Comparison of ENCODE assay signal across 8 cellular contexts in genomic region chr6:56843476-56844349, GRCh38.
DNase-seq lines count a peak whose midpoint lies in the region; TF ChIP-seq lines count a peak whose summit lies in the region.

No MANE protein-coding gene starts in this region.

- peaks cover 41% of the 10 kb centered on the region for H3K4me1 ChIP-seq in SJSA1 (replicated peaks)
- H3K4me1 ChIP-seq in left ventricle myocardium inferior = peaks cover 50% of the 10 kb centered on the region
- H3K4me1 ChIP-seq in prostate gland (replicated peaks) = no peaks in the 10 kb centered on the region

- intact Hi-C loops in left ventricle myocardium inferior (cut with micrococcal nuclease) (loop anchor here (10.0 kb wide), 1 partner anchor 79 kb away; no protein-coding TSS in a partner anchor), prostate gland (cut with DNase I) (loop anchor here (5.0 kb wide), 2 partner anchors 71 to 486 kb away; no protein-coding TSS in a partner anchor)

- WGBS in prostate gland = under 1% methylated on average over 38 of the region's 87 CpGs

- DNase-seq in H4 (ENCODE audit: low spot score) = peak; percentile 83
- DNase-seq in LNCaP clone FGC (ENCODE audit: low read depth) = no peak
- DNase-seq in SJSA1 (ENCODE audit: low read depth in 1 of 2, low spot score in 2 of 2) = peak; percentile 85 to 91
- DNase-seq in amniotic epithelial cell (ENCODE audit: low read depth) = peak; percentile 75
- DNase-seq in left ventricle myocardium inferior = peak; percentile 79
- peak; percentile 20 for DNase-seq in prostate gland (ENCODE audit: low spot score)
- no peak for DNase-seq in NCI-H2029 (lab: John Stamatoyannopoulos, UW)

- peak overlapping the region; percentile 80 for H3K4me3 ChIP-seq in GM08714 (ENCODE audit: low read length)
- H3K4me3 ChIP-seq in LNCaP clone FGC (ENCODE audit: low read depth, low read length) = peak overlapping the region; percentile 25; the same call in 1 of the 2 replicates
- H3K4me3 ChIP-seq in SJSA1 = peak overlapping the region; percentile 63
- H3K4me3 ChIP-seq in left ventricle myocardium inferior = peak overlapping the region; percentile 78
- peak overlapping the region; percentile 44 to 49 for H3K4me3 ChIP-seq in prostate gland

- H3K36me3 ChIP-seq in SJSA1 (no peaks in the 10 kb centered on the region; the same call in 1 of the 2 replicates), left ventricle myocardium inferior (no peaks in the 10 kb centered on the region), prostate gland (no peaks in the 10 kb centered on the region)

- 0 out of 2 replicates have a peak, but pooled peaks have one; percentile 15 for TF ChIP-seq CTCF in LNCaP clone FGC (IDR thresholded peaks at IDR 0.05; ENCODE audit: control insufficient read depth, extremely low read depth, insufficient read depth)
- peak; percentile 76 for TF ChIP-seq CTCF in left ventricle myocardium inferior (IDR thresholded peaks at IDR 0.05; ENCODE audit: borderline replicate concordance)
- TF ChIP-seq CTCF in prostate gland (IDR thresholded peaks at IDR 0.05) = peak in 2 of 4 experiments; percentile 37 to 41

- peak; percentile 8 for TF ChIP-seq POLR2A in prostate gland (IDR thresholded peaks at IDR 0.05)

- H3K9me3 ChIP-seq in SJSA1 (replicated peaks) (no peaks in the 10 kb centered on the region), left ventricle myocardium inferior (replicated peaks) (no peaks in the 10 kb centered on the region), prostate gland (no peaks in the 10 kb centered on the region)

- H3K27ac ChIP-seq in SJSA1 = peak overlapping the region; percentile 94
- peak overlapping the region; percentile 94 for H3K27ac ChIP-seq in left ventricle myocardium inferior (replicated peaks)
- peak overlapping the region; percentile 50 to 70 for H3K27ac ChIP-seq in prostate gland

- H3K27me3 ChIP-seq in SJSA1 (replicated peaks) (no peaks in the 10 kb centered on the region), left ventricle myocardium inferior (ENCODE audit: low read depth) (no peaks in the 10 kb centered on the region), prostate gland (replicated peaks; ENCODE audit: insufficient read depth) (no peaks in the 10 kb centered on the region)

Comparison
In these comparisons a context has a peak if more than half of its experiments do, and no peak if none do; other contexts are left out.
1. H3K4me3 ChIP-seq: peak in every context shown above with its lines; median percentile 80 in GM08714; 78 in left ventricle myocardium inferior; 63 in SJSA1; 46 in prostate gland; 25 in LNCaP clone FGC.
2. DNase-seq: peak in H4 (single experiment), SJSA1 (2 of 2), amniotic epithelial cell (single experiment), left ventricle myocardium inferior (single experiment) and prostate gland (single experiment); none in LNCaP clone FGC (single experiment) and NCI-H2029 (single experiment).
3. Peak in every context shown above with its lines, with median percentiles within 50 percentile points of each other: H3K27ac ChIP-seq.